Comparison of ENCODE assay signal across 1 cellular context in the genomic region with DNA sequence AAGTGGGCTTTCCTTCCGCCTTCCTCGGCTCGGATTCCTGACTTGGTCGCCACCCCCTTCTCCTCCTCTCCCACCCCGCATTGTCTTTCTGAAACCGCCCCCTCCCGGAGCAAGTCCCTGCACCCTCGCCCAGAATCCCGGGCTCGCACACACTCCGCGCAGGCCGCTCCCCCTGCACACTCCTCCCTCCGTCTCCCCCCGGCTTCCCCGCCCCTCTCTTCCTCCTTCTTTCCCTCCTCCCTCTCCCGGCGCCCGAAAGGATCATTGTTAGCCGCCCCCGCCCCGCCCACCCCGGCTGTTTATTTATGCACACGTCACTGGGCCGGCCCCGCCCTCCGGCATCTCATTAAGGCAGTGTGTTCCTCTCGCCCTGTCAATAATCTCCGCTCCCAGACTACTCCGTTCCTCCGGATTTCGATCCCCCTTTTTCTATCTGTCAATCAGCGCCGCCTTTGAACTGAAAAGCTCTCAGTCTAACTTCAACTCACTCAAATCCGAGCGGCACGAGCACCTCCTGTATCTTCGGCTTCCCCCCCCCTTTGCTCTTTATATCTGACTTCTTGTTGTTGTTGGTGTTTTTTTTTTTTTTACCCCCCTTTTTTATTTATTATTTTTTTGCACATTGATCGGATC.
A peak's percentile ranks its signal among the peaks of the same experiment; 100 is the strongest.
TF ChIP-seq lines count a peak whose summit lies in the region.

A gene (plus strand): TSS at position 373 of the 633 bp plus-strand sequence. CDS start 510 bp downstream, outside the sequence.

TF ChIP-seq in HepG2, 621 proteins besides CTCF, POLR2A, EP300 and RAD21 (continued from another document and continues in another):
- TF ChIP-seq, protein P1, sequence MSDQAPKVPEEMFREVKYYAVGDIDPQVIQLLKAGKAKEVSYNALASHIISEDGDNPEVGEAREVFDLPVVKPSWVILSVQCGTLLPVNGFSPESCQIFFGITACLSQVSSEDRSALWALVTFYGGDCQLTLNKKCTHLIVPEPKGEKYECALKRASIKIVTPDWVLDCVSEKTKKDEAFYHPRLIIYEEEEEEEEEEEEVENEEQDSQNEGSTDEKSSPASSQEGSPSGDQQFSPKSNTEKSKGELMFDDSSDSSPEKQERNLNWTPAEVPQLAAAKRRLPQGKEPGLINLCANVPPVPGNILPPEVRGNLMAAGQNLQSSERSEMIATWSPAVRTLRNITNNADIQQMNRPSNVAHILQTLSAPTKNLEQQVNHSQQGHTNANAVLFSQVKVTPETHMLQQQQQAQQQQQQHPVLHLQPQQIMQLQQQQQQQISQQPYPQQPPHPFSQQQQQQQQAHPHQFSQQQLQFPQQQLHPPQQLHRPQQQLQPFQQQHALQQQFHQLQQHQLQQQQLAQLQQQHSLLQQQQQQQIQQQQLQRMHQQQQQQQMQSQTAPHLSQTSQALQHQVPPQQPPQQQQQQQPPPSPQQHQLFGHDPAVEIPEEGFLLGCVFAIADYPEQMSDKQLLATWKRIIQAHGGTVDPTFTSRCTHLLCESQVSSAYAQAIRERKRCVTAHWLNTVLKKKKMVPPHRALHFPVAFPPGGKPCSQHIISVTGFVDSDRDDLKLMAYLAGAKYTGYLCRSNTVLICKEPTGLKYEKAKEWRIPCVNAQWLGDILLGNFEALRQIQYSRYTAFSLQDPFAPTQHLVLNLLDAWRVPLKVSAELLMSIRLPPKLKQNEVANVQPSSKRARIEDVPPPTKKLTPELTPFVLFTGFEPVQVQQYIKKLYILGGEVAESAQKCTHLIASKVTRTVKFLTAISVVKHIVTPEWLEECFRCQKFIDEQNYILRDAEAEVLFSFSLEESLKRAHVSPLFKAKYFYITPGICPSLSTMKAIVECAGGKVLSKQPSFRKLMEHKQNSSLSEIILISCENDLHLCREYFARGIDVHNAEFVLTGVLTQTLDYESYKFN (CRISPR knock-in tag; conservative IDR thresholded peaks at IDR 0.05), result peak; percentile 48
- TF ChIP-seq ZNF615 (CRISPR knock-in tag; IDR thresholded peaks at IDR 0.05; ENCODE audit: borderline replicate concordance) (no peak), PRMT3 (CRISPR knock-in tag; IDR thresholded peaks at IDR 0.05; ENCODE audit: borderline replicate concordance, low read depth) (no peak), PAF1 (CRISPR knock-in tag; IDR thresholded peaks at IDR 0.05) (no peak), MIXL1 (CRISPR knock-in tag; IDR thresholded peaks at IDR 0.05) (no peak), NPAS2 (CRISPR knock-in tag; IDR thresholded peaks at IDR 0.05; ENCODE audit: borderline replicate concordance) (no peak), ZNF317 (CRISPR knock-in tag; IDR thresholded peaks at IDR 0.05) (no peak), IRX3 (CRISPR knock-in tag; IDR thresholded peaks at IDR 0.05; ENCODE audit: borderline replicate concordance, low read depth) (no peak), ZNF777 (CRISPR knock-in tag; IDR thresholded peaks at IDR 0.05) (no peak), KLF6 (CRISPR knock-in tag; IDR thresholded peaks at IDR 0.05) (no peak), AGO2 (optimal IDR thresholded peaks at IDR 0.05; ENCODE audit: low read depth, low read length) (no peak), KDM4B (CRISPR knock-in tag; IDR thresholded peaks at IDR 0.05) (no peak), HNRNPK (IDR thresholded peaks at IDR 0.05; ENCODE audit: low read depth, low read length, poor library complexity, severe bottlenecking) (peak; percentile 8), ATM (IDR thresholded peaks at IDR 0.05; ENCODE audit: borderline replicate concordance) (no peak), FOXM1 (CRISPR knock-in tag; IDR thresholded peaks at IDR 0.05) (no peak), ZSCAN9 (CRISPR knock-in tag; IDR thresholded peaks at IDR 0.05; ENCODE audit: borderline replicate concordance) (no peak), NR2F6 (IDR thresholded peaks at IDR 0.05) (no peak), NR2F6 (CRISPR knock-in tag; IDR thresholded peaks at IDR 0.05) (peak; percentile 42; the same call in 1 of the 2 replicates), SNAI1 (CRISPR knock-in tag; IDR thresholded peaks at IDR 0.05; ENCODE audit: borderline replicate concordance) (no peak), RFXANK (CRISPR knock-in tag; IDR thresholded peaks at IDR 0.05) (no peak), MIER3 (CRISPR knock-in tag; IDR thresholded peaks at IDR 0.05; ENCODE audit: borderline replicate concordance) (no peak), PHF21A (CRISPR knock-in tag; IDR thresholded peaks at IDR 0.05) (no peak), ZFP36L1 (CRISPR knock-in tag; IDR thresholded peaks at IDR 0.05) (no peak), ZNF253 (CRISPR knock-in tag; IDR thresholded peaks at IDR 0.05; ENCODE audit: borderline replicate concordance) (no peak), SAFB2 (CRISPR knock-in tag; IDR thresholded peaks at IDR 0.05; ENCODE audit: borderline replicate concordance, low read depth) (peak; percentile 52; the same call in 1 of the 2 replicates), ZNF709 (CRISPR knock-in tag; IDR thresholded peaks at IDR 0.05) (0 out of 2 replicates have a peak, but pooled peaks have one; percentile 17), ZEB1 (IDR thresholded peaks at IDR 0.05; ENCODE audit: insufficient replicate concordance, low read depth) (no peak), RXRB (CRISPR knock-in tag; IDR thresholded peaks at IDR 0.05; ENCODE audit: borderline replicate concordance) (no peak), ZNF546 (CRISPR knock-in tag; conservative IDR thresholded peaks at IDR 0.05) (no peak), NFYC (CRISPR knock-in tag; IDR thresholded peaks at IDR 0.05) (no peak), NFIB (CRISPR knock-in tag; IDR thresholded peaks at IDR 0.05; ENCODE audit: borderline replicate concordance) (no peak), XRCC5 (optimal IDR thresholded peaks at IDR 0.05; ENCODE audit: low read length) (no peak)
- TF ChIP-seq, protein P2, sequence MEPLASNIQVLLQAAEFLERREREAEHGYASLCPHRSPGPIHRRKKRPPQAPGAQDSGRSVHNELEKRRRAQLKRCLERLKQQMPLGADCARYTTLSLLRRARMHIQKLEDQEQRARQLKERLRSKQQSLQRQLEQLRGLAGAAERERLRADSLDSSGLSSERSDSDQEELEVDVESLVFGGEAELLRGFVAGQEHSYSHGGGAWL (CRISPR knock-in tag; IDR thresholded peaks at IDR 0.05), result no peak
- TF ChIP-seq, protein P3, sequence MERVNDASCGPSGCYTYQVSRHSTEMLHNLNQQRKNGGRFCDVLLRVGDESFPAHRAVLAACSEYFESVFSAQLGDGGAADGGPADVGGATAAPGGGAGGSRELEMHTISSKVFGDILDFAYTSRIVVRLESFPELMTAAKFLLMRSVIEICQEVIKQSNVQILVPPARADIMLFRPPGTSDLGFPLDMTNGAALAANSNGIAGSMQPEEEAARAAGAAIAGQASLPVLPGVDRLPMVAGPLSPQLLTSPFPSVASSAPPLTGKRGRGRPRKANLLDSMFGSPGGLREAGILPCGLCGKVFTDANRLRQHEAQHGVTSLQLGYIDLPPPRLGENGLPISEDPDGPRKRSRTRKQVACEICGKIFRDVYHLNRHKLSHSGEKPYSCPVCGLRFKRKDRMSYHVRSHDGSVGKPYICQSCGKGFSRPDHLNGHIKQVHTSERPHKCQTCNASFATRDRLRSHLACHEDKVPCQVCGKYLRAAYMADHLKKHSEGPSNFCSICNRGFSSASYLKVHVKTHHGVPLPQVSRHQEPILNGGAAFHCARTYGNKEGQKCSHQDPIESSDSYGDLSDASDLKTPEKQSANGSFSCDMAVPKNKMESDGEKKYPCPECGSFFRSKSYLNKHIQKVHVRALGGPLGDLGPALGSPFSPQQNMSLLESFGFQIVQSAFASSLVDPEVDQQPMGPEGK (CRISPR knock-in tag; IDR thresholded peaks at IDR 0.05), result peak; percentile 92
- TF ChIP-seq, protein P4, sequence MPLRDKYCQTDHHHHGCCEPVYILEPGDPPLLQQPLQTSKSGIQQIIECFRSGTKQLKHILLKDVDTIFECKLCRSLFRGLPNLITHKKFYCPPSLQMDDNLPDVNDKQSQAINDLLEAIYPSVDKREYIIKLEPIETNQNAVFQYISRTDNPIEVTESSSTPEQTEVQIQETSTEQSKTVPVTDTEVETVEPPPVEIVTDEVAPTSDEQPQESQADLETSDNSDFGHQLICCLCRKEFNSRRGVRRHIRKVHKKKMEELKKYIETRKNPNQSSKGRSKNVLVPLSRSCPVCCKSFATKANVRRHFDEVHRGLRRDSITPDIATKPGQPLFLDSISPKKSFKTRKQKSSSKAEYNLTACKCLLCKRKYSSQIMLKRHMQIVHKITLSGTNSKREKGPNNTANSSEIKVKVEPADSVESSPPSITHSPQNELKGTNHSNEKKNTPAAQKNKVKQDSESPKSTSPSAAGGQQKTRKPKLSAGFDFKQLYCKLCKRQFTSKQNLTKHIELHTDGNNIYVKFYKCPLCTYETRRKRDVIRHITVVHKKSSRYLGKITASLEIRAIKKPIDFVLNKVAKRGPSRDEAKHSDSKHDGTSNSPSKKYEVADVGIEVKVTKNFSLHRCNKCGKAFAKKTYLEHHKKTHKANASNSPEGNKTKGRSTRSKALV (CRISPR knock-in tag; IDR thresholded peaks at IDR 0.05), result no peak
- TF ChIP-seq, protein P5, sequence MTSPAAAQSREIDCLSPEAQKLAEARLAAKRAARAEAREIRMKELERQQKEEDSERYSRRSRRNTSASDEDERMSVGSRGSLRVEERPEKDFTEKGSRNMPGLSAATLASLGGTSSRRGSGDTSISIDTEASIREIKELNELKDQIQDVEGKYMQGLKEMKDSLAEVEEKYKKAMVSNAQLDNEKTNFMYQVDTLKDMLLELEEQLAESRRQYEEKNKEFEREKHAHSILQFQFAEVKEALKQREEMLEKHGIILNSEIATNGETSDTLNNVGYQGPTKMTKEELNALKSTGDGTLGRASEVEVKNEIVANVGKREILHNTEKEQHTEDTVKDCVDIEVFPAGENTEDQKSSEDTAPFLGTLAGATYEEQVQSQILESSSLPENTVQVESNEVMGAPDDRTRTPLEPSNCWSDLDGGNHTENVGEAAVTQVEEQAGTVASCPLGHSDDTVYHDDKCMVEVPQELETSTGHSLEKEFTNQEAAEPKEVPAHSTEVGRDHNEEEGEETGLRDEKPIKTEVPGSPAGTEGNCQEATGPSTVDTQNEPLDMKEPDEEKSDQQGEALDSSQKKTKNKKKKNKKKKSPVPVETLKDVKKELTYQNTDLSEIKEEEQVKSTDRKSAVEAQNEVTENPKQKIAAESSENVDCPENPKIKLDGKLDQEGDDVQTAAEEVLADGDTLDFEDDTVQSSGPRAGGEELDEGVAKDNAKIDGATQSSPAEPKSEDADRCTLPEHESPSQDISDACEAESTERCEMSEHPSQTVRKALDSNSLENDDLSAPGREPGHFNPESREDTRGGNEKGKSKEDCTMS (CRISPR knock-in tag; conservative IDR thresholded peaks at IDR 0.05), result no peak
- TF ChIP-seq, protein P6, sequence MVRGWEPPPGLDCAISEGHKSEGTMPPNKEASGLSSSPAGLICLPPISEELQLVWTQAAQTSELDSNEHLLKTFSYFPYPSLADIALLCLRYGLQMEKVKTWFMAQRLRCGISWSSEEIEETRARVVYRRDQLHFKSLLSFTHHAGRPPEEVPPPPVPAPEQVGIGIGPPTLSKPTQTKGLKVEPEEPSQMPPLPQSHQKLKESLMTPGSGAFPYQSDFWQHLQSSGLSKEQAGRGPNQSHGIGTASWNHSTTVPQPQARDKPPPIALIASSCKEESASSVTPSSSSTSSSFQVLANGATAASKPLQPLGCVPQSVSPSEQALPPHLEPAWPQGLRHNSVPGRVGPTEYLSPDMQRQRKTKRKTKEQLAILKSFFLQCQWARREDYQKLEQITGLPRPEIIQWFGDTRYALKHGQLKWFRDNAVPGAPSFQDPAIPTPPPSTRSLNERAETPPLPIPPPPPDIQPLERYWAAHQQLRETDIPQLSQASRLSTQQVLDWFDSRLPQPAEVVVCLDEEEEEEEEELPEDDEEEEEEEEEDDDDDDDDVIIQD (CRISPR knock-in tag; IDR thresholded peaks at IDR 0.05; ENCODE audit: low read depth), result no peak
- TF ChIP-seq, protein P7, sequence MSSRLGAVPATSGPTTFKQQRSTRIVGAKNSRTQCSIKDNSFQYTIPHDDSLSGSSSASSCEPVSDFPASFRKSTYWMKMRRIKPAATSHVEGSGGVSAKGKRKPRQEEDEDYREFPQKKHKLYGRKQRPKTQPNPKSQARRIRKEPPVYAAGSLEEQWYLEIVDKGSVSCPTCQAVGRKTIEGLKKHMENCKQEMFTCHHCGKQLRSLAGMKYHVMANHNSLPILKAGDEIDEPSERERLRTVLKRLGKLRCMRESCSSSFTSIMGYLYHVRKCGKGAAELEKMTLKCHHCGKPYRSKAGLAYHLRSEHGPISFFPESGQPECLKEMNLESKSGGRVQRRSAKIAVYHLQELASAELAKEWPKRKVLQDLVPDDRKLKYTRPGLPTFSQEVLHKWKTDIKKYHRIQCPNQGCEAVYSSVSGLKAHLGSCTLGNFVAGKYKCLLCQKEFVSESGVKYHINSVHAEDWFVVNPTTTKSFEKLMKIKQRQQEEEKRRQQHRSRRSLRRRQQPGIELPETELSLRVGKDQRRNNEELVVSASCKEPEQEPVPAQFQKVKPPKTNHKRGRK (CRISPR knock-in tag; IDR thresholded peaks at IDR 0.05), result no peak
- TF ChIP-seq, protein P8, sequence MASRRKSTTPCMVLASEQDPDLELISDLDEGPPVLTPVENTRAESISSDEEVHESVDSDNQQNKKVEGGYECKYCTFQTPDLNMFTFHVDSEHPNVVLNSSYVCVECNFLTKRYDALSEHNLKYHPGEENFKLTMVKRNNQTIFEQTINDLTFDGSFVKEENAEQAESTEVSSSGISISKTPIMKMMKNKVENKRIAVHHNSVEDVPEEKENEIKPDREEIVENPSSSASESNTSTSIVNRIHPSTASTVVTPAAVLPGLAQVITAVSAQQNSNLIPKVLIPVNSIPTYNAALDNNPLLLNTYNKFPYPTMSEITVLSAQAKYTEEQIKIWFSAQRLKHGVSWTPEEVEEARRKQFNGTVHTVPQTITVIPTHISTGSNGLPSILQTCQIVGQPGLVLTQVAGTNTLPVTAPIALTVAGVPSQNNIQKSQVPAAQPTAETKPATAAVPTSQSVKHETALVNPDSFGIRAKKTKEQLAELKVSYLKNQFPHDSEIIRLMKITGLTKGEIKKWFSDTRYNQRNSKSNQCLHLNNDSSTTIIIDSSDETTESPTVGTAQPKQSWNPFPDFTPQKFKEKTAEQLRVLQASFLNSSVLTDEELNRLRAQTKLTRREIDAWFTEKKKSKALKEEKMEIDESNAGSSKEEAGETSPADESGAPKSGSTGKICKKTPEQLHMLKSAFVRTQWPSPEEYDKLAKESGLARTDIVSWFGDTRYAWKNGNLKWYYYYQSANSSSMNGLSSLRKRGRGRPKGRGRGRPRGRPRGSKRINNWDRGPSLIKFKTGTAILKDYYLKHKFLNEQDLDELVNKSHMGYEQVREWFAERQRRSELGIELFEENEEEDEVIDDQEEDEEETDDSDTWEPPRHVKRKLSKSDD (CRISPR knock-in tag; IDR thresholded peaks at IDR 0.05; ENCODE audit: low read depth), result no peak
- TF ChIP-seq, protein P9, sequence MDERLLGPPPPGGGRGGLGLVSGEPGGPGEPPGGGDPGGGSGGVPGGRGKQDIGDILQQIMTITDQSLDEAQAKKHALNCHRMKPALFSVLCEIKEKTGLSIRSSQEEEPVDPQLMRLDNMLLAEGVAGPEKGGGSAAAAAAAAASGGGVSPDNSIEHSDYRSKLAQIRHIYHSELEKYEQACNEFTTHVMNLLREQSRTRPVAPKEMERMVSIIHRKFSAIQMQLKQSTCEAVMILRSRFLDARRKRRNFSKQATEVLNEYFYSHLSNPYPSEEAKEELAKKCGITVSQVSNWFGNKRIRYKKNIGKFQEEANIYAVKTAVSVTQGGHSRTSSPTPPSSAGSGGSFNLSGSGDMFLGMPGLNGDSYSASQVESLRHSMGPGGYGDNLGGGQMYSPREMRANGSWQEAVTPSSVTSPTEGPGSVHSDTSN (CRISPR knock-in tag; IDR thresholded peaks at IDR 0.05), result peak; percentile 83
- TF ChIP-seq, protein P10, sequence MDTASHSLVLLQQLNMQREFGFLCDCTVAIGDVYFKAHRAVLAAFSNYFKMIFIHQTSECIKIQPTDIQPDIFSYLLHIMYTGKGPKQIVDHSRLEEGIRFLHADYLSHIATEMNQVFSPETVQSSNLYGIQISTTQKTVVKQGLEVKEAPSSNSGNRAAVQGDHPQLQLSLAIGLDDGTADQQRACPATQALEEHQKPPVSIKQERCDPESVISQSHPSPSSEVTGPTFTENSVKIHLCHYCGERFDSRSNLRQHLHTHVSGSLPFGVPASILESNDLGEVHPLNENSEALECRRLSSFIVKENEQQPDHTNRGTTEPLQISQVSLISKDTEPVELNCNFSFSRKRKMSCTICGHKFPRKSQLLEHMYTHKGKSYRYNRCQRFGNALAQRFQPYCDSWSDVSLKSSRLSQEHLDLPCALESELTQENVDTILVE (CRISPR knock-in tag; IDR thresholded peaks at IDR 0.05), result no peak
